ENCODE assay signal across 7 cellular contexts in genomic region chr6:157322792-157323113, GRCh38. TPM values are rescaled to one million over a fixed set of nuclear protein-coding genes. Genes with fewer than 3 reads are reported as not detected.
DNase-seq lines count a peak whose midpoint lies in the region; ATAC-seq and TF ChIP-seq lines count a peak whose summit lies in the region.

No MANE protein-coding gene starts in this region.

- H3K27me3 ChIP-seq in HUES48 (ENCODE audit: control insufficient read depth, insufficient read depth, low read length), result 0 out of 2 replicates have a peak, but pooled peaks cover 3% of the 10 kb centered on the region
- H3K27me3 ChIP-seq in stomach, result no peaks in the 10 kb centered on the region

- peaks cover 24% of the 10 kb centered on the region for H3K4me1 Mint-ChIP-seq in activated naive CD8-positive, alpha-beta T cell (ENCODE audit: low read depth)
- H3K4me1 Mint-ChIP-seq in immature natural killer cell, result peaks cover 17 to 50% of the 10 kb centered on the region in 2 donors

- no peaks in the 10 kb centered on the region for H3K9me3 Mint-ChIP-seq in activated naive CD8-positive, alpha-beta T cell (ENCODE audit: low read depth)
- no peaks in the 10 kb centered on the region for H3K9me3 Mint-ChIP-seq in immature natural killer cell

- peak overlapping the region; percentile 98 for H3K4me3 Mint-ChIP-seq in activated naive CD8-positive, alpha-beta T cell
- peak overlapping the region; percentile 92 to 99 (median 97) for H3K4me3 Mint-ChIP-seq in immature natural killer cell

- H3K36me3 Mint-ChIP-seq in activated naive CD8-positive, alpha-beta T cell, result no peaks in the 10 kb centered on the region
- peaks cover 0 to 7% (median 5%) of the 10 kb centered on the region in 3 donors for H3K36me3 Mint-ChIP-seq in immature natural killer cell

- H3K4me1 ChIP-seq in HUES48 (ENCODE audit: control insufficient read depth, insufficient read depth, low read length) (0 out of 2 replicates have a peak, but pooled peaks cover 4% of the 10 kb centered on the region), stomach (peaks cover 5 to 32% (median 26%) of the 10 kb centered on the region in 4 donors)

- H3K4me3 ChIP-seq in HUES48 (ENCODE audit: low read depth, low read length) (peak overlapping the region; percentile 98), stomach (peak overlapping the region; percentile 59 to 84 (median 76))

- TF ChIP-seq EP300 in stomach (IDR thresholded peaks at IDR 0.05), result no peak

- DNase-seq in immature natural killer cell (no peak), stomach (no peak), anterior cingulate cortex (lab: John Stamatoyannopoulos, UW) (no peak)

- peak overlapping the region; percentile 88 for H3K27ac ChIP-seq in HUES48 (ENCODE audit: low read depth, low read length)
- H3K27ac ChIP-seq in stomach, result peak overlapping the region; percentile 93 to 96 (median 94)

- ATAC-seq in GM19395 (IDR thresholded peaks at IDR 0.05; ENCODE audit: unreplicated experiment) (no peak), HG02571 (IDR thresholded peaks at IDR 0.05; ENCODE audit: unreplicated experiment) (no peak)

- TF ChIP-seq POLR2A in stomach (IDR thresholded peaks at IDR 0.05), result no peak

- peaks cover 1% of the 10 kb centered on the region for H3K27me3 Mint-ChIP-seq in activated naive CD8-positive, alpha-beta T cell
- peaks cover under 1 to 8% (median 2%) of the 10 kb centered on the region in 3 donors for H3K27me3 Mint-ChIP-seq in immature natural killer cell (ENCODE audit: low read depth in 3 of 3)

- H3K9me3 ChIP-seq in HUES48 (ENCODE audit: control insufficient read depth, insufficient read depth, low read length), result no peaks in the 10 kb centered on the region
- H3K9me3 ChIP-seq in stomach, result no peaks in the 10 kb centered on the region

- WGBS in stomach, 5 donors, result 3 to 4% (median 3%) methylated on average over 12 of the region's 12 CpGs

- H3K27ac Mint-ChIP-seq in activated naive CD8-positive, alpha-beta T cell, result peak overlapping the region; percentile 90
- peak overlapping the region; percentile 89 to 95 (median 90) for H3K27ac Mint-ChIP-seq in immature natural killer cell

- TF ChIP-seq CTCF in stomach (IDR thresholded peaks at IDR 0.05), result no peak

- intact Hi-C loops in stomach (cut with DNase I; ENCODE audit: low total_unique reads), result no loop called here

- peak overlapping the region; percentile 89 for H3K9ac ChIP-seq in HUES48 (ENCODE audit: low read depth, low read length)

- peaks cover 19% of the 10 kb centered on the region for H3K36me3 ChIP-seq in HUES48 (ENCODE audit: control insufficient read depth, insufficient read depth, low read length)
- peaks cover 6 to 36% (median 29%) of the 10 kb centered on the region in 4 donors for H3K36me3 ChIP-seq in stomach

RNA-seq across cellular contexts. Expression of gene TMEM242, which starts 0.6 kb away (rescaled TPM):
- polyA plus RNA-seq in immature natural killer cell, result 10 to 100 TPM; 13.7 to 17.4 (median 15.9) TPM
- total RNA-seq in stomach, result 10 to 100 TPM in 1 of 5 donors, 1 to 10 TPM in 1, under 1 TPM in 2, not detected in 1; 0.87 to 13.8 (median 2.9) TPM
- polyA plus RNA-seq in stomach, result 1 to 10 TPM; 2.7 to 6.7 (median 4.4) TPM

RNA-seq across cellular contexts. Expression of gene ZDHHC14, which starts 58.2 kb away (rescaled TPM):
- polyA plus RNA-seq in immature natural killer cell, result 1 to 10 TPM; 3.1 to 4.2 (median 3.4) TPM
- 10 to 100 TPM in 4 of 5 donors, 1 to 10 TPM in 1; 4.3 to 25.7 (median 17.0) TPM for total RNA-seq in stomach
- polyA plus RNA-seq in stomach, result 1 to 10 TPM; 3.4 to 4.3 (median 3.9) TPM
